In genomic region chr18:10401489-10401888, GRCh38 we compare ENCODE assay signal across 17 cellular contexts. TPM values are rescaled to one million over a fixed set of nuclear protein-coding genes. Genes with fewer than 3 reads are reported as not detected.
DNase-seq lines count a peak whose midpoint lies in the region; ATAC-seq and TF ChIP-seq lines count a peak whose summit lies in the region.
"Had no signal": no experiment of that assay in that cellular context is flagged by ENCODE, and none has a peak within 500 bp of the region (broad histone marks: within the 10 kb centered on the region; RNA-seq: fewer than 3 reads in every experiment).

No MANE protein-coding gene starts in this region.

- H3K9me3 ChIP-seq in body of pancreas = no peaks in the 10 kb centered on the region
- H3K9me3 ChIP-seq: testis had no signal

- H3K36me3 ChIP-seq in body of pancreas (replicated peaks in 1 of 2; ENCODE audit: insufficient read depth in 1 of 2, low read depth in 2 of 2) = no peaks in the 10 kb centered on the region

- no peak overlapping the region for H3K4me3 ChIP-seq in body of pancreas
- H3K4me3 ChIP-seq: testis had no signal

- peak overlapping the region; percentile 15 for H3K4me3 Mint-ChIP-seq in type B pancreatic cell
- H3K4me3 Mint-ChIP-seq: stimulated activated memory B cell treated with anti-CD40 and anti-IgM and Interleukin-4, amounts not matched to agents 10 μg/mL and 1 μg/mL and 100 μg/mL, for 72 hours had no signal

- TF ChIP-seq CTCF in body of pancreas (IDR thresholded peaks at IDR 0.05) (no peak), type B pancreatic cell (conservative IDR thresholded peaks at IDR 0.05) (no peak)

- TF ChIP-seq POLR2A in body of pancreas (IDR thresholded peaks at IDR 0.05) = no peak

- ATAC-seq in body of pancreas (peak; percentile 40), HG03565 (IDR thresholded peaks at IDR 0.05; ENCODE audit: unreplicated experiment) (no peak)
- ATAC-seq: left lobe of liver; sciatic nerve; stimulated activated memory B cell treated with anti-CD40 and anti-IgM and Interleukin-4, amounts not matched to agents 10 μg/mL and 1 μg/mL and 100 μg/mL, for 72 hours had no signal

- no peaks in the 10 kb centered on the region for H3K4me1 ChIP-seq in body of pancreas
- H3K4me1 ChIP-seq: testis had no signal

- intact Hi-C loops in body of pancreas (cut with DNase I) = no loop called here

- DNase-seq in M059J (ENCODE audit: low read depth) = peak; percentile 70
- no peak for DNase-seq in body of pancreas
- peak; percentile 77 for DNase-seq in kidney tubule cell (ENCODE audit: low spot score)
- DNase-seq in type B pancreatic cell (ENCODE audit: extremely low spot score, unreplicated experiment) = no peak
- no peak for DNase-seq in Kasumi-1 (lab: John Stamatoyannopoulos, UW)
- no peak for DNase-seq in Ammon's horn (ENCODE audit: low spot score)
- DNase-seq: activated CD4-positive, alpha-beta T cell treated with anti-CD3 and anti-CD28 coated beads, Interleukin-2, amount 50 U/mL, for 48 hours; activated T-cell treated with anti-CD3 and anti-CD28 coated beads for 4 hours; COR-L47; foreskin melanocyte; NCI-H1105; NCI-H510A treated with DMSO at 0.1 percent for 48 hours; testis had no signal

- H3K36me3 Mint-ChIP-seq in type B pancreatic cell = no peaks in the 10 kb centered on the region
- H3K36me3 Mint-ChIP-seq: stimulated activated memory B cell treated with anti-CD40 and anti-IgM and Interleukin-4, amounts not matched to agents 10 μg/mL and 1 μg/mL and 100 μg/mL, for 72 hours had no signal

- no peak overlapping the region for H3K27ac ChIP-seq in body of pancreas
- H3K27ac ChIP-seq: testis had no signal

- no peaks in the 10 kb centered on the region for H3K27me3 ChIP-seq in body of pancreas
- H3K27me3 ChIP-seq: testis had no signal

- no peaks in the 10 kb centered on the region for H3K27me3 Mint-ChIP-seq in type B pancreatic cell
- H3K27me3 Mint-ChIP-seq: stimulated activated memory B cell treated with anti-CD40 and anti-IgM and Interleukin-4, amounts not matched to agents 10 μg/mL and 1 μg/mL and 100 μg/mL, for 72 hours had no signal

- peaks cover 60% of the 10 kb centered on the region for H3K4me1 Mint-ChIP-seq in type B pancreatic cell (ENCODE audit: unreplicated experiment)

- 18 to 31% methylated on average over 4 to 5 of the region's 5 CpGs for WGBS in body of pancreas, 2 donors

- H3K9me3 Mint-ChIP-seq in type B pancreatic cell = no peaks in the 10 kb centered on the region
- H3K9me3 Mint-ChIP-seq: stimulated activated memory B cell treated with anti-CD40 and anti-IgM and Interleukin-4, amounts not matched to agents 10 μg/mL and 1 μg/mL and 100 μg/mL, for 72 hours had no signal

- H3K27ac Mint-ChIP-seq in type B pancreatic cell = peak overlapping the region; percentile 69
- H3K27ac Mint-ChIP-seq: stimulated activated memory B cell treated with anti-CD40 and anti-IgM and Interleukin-4, amounts not matched to agents 10 μg/mL and 1 μg/mL and 100 μg/mL, for 72 hours had no signal

RNA-seq across cellular contexts. Expression of gene APCDD1, which starts 52.9 kb away (rescaled TPM):
- 2.4 and 6.8 TPM in 2 replicates for total RNA-seq in M059J (2014; rRNA removed; shearing (Covaris generic))
- total RNA-seq in body of pancreas (10 to 100 TPM in 1 of 2 donors, 1 to 10 TPM in 1; 8.6 to 31.3 TPM), type B pancreatic cell (ENCODE audit: low replicate concordance) (110 and 139 TPM in 2 replicates)

Comparison
In these comparisons a context has a peak if more than half of its experiments do, and no peak if none do; other contexts are left out.
1. DNase-seq: peak in M059J (single experiment) and kidney tubule cell (single experiment); none in body of pancreas (0 of 4), type B pancreatic cell (single experiment), Kasumi-1 (0 of 2) and Ammon's horn (single experiment).